9 cellular contexts compared by ENCODE assay signal in the genomic region with DNA sequence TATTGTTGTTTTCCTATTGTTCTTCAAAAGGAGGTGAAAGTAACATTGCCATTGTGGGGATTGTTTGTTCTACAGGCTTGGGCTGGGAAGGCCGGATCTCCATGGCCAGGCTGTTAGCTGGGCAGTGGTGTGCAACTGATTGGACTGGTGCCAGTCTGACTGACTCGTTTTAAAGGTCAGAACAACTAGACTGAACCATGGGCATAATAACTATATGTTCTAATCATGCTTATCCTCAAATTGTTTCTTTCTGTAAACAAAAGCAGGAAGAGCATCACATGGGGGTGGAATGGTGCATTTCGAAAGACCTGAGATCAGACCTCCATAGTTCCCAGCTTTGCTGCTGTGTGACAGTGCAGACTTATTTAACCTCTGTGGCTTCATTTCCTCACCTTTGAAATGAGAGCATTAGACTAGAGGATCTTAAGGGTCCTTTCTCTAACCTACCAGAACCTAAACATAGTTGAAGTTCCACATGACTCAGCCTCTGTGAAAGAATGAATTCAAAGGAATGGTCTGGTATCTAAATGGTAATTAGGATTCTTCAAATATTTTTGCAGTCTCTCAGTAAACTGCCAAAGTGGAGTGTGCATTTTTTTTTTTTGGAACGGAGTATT.
A peak's percentile ranks its signal among the peaks of the same experiment; 100 is the strongest.
DNase-seq lines count a peak whose midpoint lies in the region; ATAC-seq and TF ChIP-seq lines count a peak whose summit lies in the region.
"Had no signal": no experiment of that assay in that cellular context is flagged by ENCODE, and none has a peak within 500 bp of the region (broad histone marks: within the 10 kb centered on the region; RNA-seq: fewer than 3 reads in every experiment).

No MANE protein-coding gene starts in this region.

- no peaks in the 10 kb centered on the region for H3K36me3 ChIP-seq in BE2C
- H3K36me3 ChIP-seq in HUES6 (ENCODE audit: control insufficient read depth, insufficient read depth, low read length) = no peaks in the 10 kb centered on the region

- H3K9me3 ChIP-seq in BE2C = no peaks in the 10 kb centered on the region
- peaks cover 20% of the 10 kb centered on the region for H3K9me3 ChIP-seq in HUES6 (ENCODE audit: control insufficient read depth, insufficient read depth, low read depth, low read length)

- no peaks in the 10 kb centered on the region for H3K36me3 Mint-ChIP-seq in activated CD8-positive, alpha-beta memory T cell treated with anti-CD3 and anti-CD28 coated beads, Interleukin-2, amount 10 ng/mL, durations not matched to agents 7 days and 5 days
- no peaks in the 10 kb centered on the region for H3K36me3 Mint-ChIP-seq in natural killer cell

- CTCF ChIA-PET in activated CD8-positive, alpha-beta memory T cell treated with anti-CD3 and anti-CD28 coated beads, Interleukin-2, amount 10 ng/mL, durations not matched to agents 7 days and 5 days (lab: Charles Lee) = no interaction called here

- H3K27me3 ChIP-seq in BE2C = no peaks in the 10 kb centered on the region
- no peaks in the 10 kb centered on the region for H3K27me3 ChIP-seq in HUES6 (ENCODE audit: control insufficient read depth, insufficient read depth, low read length)

- H3K4me1 Mint-ChIP-seq in activated CD8-positive, alpha-beta memory T cell treated with anti-CD3 and anti-CD28 coated beads, Interleukin-2, amount 10 ng/mL, durations not matched to agents 7 days and 5 days = no peaks in the 10 kb centered on the region
- no peaks in the 10 kb centered on the region for H3K4me1 Mint-ChIP-seq in natural killer cell

- H3K4me1 ChIP-seq in BE2C = peaks cover 39% of the 10 kb centered on the region
- peaks cover 35% of the 10 kb centered on the region for H3K4me1 ChIP-seq in HUES6 (ENCODE audit: control insufficient read depth, insufficient read depth, low read length)

- TF ChIP-seq CTCF in BE2C (IDR thresholded peaks at IDR 0.05; ENCODE audit: low read depth, low read length) = no peak
- no peak for TF ChIP-seq CTCF in cardiac fibroblast (IDR thresholded peaks at IDR 0.05; ENCODE audit: low read depth, low read length)
- TF ChIP-seq CTCF in natural killer cell (IDR thresholded peaks at IDR 0.05) = no peak

- intact Hi-C loops in natural killer cell (cut with micrococcal nuclease) = no loop called here

- DNase-seq in BE2C (peak; percentile 59), cardiac fibroblast (ENCODE audit: low read depth in 2 of 2) (peak; percentile 87 to 96), lung microvascular endothelial cell (ENCODE audit: low read depth in 2 of 2) (peak; percentile 94), NCI-H524 (lab: John Stamatoyannopoulos, UW) (no peak), natural killer cell (no peak)
- DNase-seq in activated CD8-positive, alpha-beta memory T cell treated with anti-CD3 and anti-CD28 coated beads, Interleukin-2, amount 10 ng/mL, durations not matched to agents 7 days and 5 days = no peak
- DNase-seq: activated T-cell treated with anti-CD3 and anti-CD28 coated beads for 4 hours had no signal

- H3K4me3 ChIP-seq in BE2C (ENCODE audit: low read depth, low read length) = no peak overlapping the region
- H3K4me3 ChIP-seq in HUES6 (ENCODE audit: low read depth, low read length) = no peak overlapping the region
- H3K4me3 ChIP-seq in cardiac fibroblast (replicated peaks in 1 of 2; ENCODE audit: low read depth in 2 of 2, low read length in 2 of 2) = no peak overlapping the region

- no peaks in the 10 kb centered on the region for H3K27me3 Mint-ChIP-seq in activated CD8-positive, alpha-beta memory T cell treated with anti-CD3 and anti-CD28 coated beads, Interleukin-2, amount 10 ng/mL, durations not matched to agents 7 days and 5 days
- H3K27me3 Mint-ChIP-seq in natural killer cell (ENCODE audit: low read depth in 2 of 2) = no peaks in the 10 kb centered on the region

- H3K9me3 Mint-ChIP-seq in activated CD8-positive, alpha-beta memory T cell treated with anti-CD3 and anti-CD28 coated beads, Interleukin-2, amount 10 ng/mL, durations not matched to agents 7 days and 5 days (ENCODE audit: low read depth) = no peaks in the 10 kb centered on the region
- peaks cover 0 to 2% of the 10 kb centered on the region in 2 donors for H3K9me3 Mint-ChIP-seq in natural killer cell

- peak overlapping the region; percentile 52; the same call in 1 of the 2 replicates for H3K27ac ChIP-seq in HUES6 (ENCODE audit: low read depth, low read length)

- ATAC-seq in activated CD8-positive, alpha-beta memory T cell treated with anti-CD3 and anti-CD28 coated beads, Interleukin-2, amount 10 ng/mL, durations not matched to agents 7 days and 5 days = no peak
- no peak for ATAC-seq in GM19328 (IDR thresholded peaks at IDR 0.05; ENCODE audit: unreplicated experiment)
- ATAC-seq in natural killer cell = no peak

- H3K27ac Mint-ChIP-seq in activated CD8-positive, alpha-beta memory T cell treated with anti-CD3 and anti-CD28 coated beads, Interleukin-2, amount 10 ng/mL, durations not matched to agents 7 days and 5 days = no peak overlapping the region
- no peak overlapping the region for H3K27ac Mint-ChIP-seq in natural killer cell

- peak overlapping the region; percentile 10 for H3K9ac ChIP-seq in HUES6 (ENCODE audit: low read length)

- no peak overlapping the region for H3K4me3 Mint-ChIP-seq in activated CD8-positive, alpha-beta memory T cell treated with anti-CD3 and anti-CD28 coated beads, Interleukin-2, amount 10 ng/mL, durations not matched to agents 7 days and 5 days
- no peak overlapping the region for H3K4me3 Mint-ChIP-seq in natural killer cell

Comparison
In these comparisons a context has a peak if more than half of its experiments do, and no peak if none do; other contexts are left out.
1. DNase-seq: peak in BE2C (single experiment), cardiac fibroblast (2 of 2) and lung microvascular endothelial cell (2 of 2); none in NCI-H524 (0 of 2), activated CD8-positive, alpha-beta memory T cell treated with anti-CD3 and anti-CD28 coated beads, Interleukin-2, amount 10 ng/mL, durations not matched to agents 7 days and 5 days (single experiment) and natural killer cell (single experiment).